ENCODE assay signal across 8 cellular contexts in genomic region chr19:50510121-50510670, GRCh38. TPM values are rescaled to one million over a fixed set of nuclear protein-coding genes. Genes with fewer than 3 reads are reported as not detected.
DNase-seq lines count a peak whose midpoint lies in the region; ATAC-seq and TF ChIP-seq lines count a peak whose summit lies in the region.

No MANE protein-coding gene starts in this region.

- peak overlapping the region; percentile 87 for H3K4me2 ChIP-seq in MM.1S (ENCODE audit: low read depth, low read length)

- H3K9me3 ChIP-seq in MM.1S (replicated peaks; ENCODE audit: insufficient read depth, low read length), result no peaks in the 10 kb centered on the region
- H3K9me3 ChIP-seq in ectodermal cell (ENCODE audit: control insufficient read depth, low read length), result no peaks in the 10 kb centered on the region

- peaks cover 0 to 2% (median 0%) of the 10 kb centered on the region in 3 donors for H3K36me3 Mint-ChIP-seq in naive thymus-derived CD8-positive, alpha-beta T cell

- no peak for ATAC-seq in naive thymus-derived CD8-positive, alpha-beta T cell
- no peak for ATAC-seq in HG02884 (IDR thresholded peaks at IDR 0.05; ENCODE audit: unreplicated experiment)
- ATAC-seq in GM21528 (IDR thresholded peaks at IDR 0.05; ENCODE audit: low FRiP score, unreplicated experiment), result no peak

- H3K9me2 ChIP-seq in MM.1S (replicated peaks; ENCODE audit: insufficient read depth, low read length), result no peaks in the 10 kb centered on the region

- H3K27ac Mint-ChIP-seq in naive thymus-derived CD8-positive, alpha-beta T cell, result peak overlapping the region; percentile 89 to 100 (median 99)

- WGBS in ectodermal cell, 2 experiments, result 64 to 66% methylated on average over 26 of the region's 26 CpGs

- peaks cover 19 to 25% (median 19%) of the 10 kb centered on the region in 4 donors for H3K4me1 Mint-ChIP-seq in naive thymus-derived CD8-positive, alpha-beta T cell

- H3K9ac ChIP-seq in MM.1S (ENCODE audit: low read length), result peak overlapping the region; percentile 63; the same call in 1 of the 2 replicates

- H3F3A ChIP-seq in MM.1S (ENCODE audit: insufficient read depth, low read length), result no peaks in the 10 kb centered on the region

- peak overlapping the region; percentile 81; the same call in 1 of the 2 replicates for H2AFZ ChIP-seq in MM.1S (ENCODE audit: low read length)

- DNase-seq in AG09309 (ENCODE audit: low read depth) (no peak), MM.1S (no peak), putamen (ENCODE audit: low spot score) (no peak), NCI-H1417 treated with DMSO at 0.1 percent for 48 hours (lab: John Stamatoyannopoulos, UW) (no peak)
- DNase-seq in naive thymus-derived CD8-positive, alpha-beta T cell, result peak in 1 of 10 donors; percentile 62

- H4K20me1 ChIP-seq in MM.1S (ENCODE audit: insufficient read depth, low read length), result no peaks in the 10 kb centered on the region

- H3K4me1 ChIP-seq in MM.1S (ENCODE audit: low read length), result 0 out of 2 replicates have a peak, but pooled peaks cover 4% of the 10 kb centered on the region
- peaks cover 17% of the 10 kb centered on the region for H3K4me1 ChIP-seq in ectodermal cell (ENCODE audit: control insufficient read depth, insufficient read depth, low read length)

- H3K36me3 ChIP-seq in MM.1S (replicated peaks; ENCODE audit: insufficient read depth, low read length) (no peaks in the 10 kb centered on the region), ectodermal cell (ENCODE audit: control insufficient read depth, insufficient read depth, low read length) (no peaks in the 10 kb centered on the region)

- H3K4me3 Mint-ChIP-seq in naive thymus-derived CD8-positive, alpha-beta T cell, result peak overlapping the region; percentile 76 to 98 (median 94)

- H3K27ac ChIP-seq in MM.1S (ENCODE audit: low read length) (no peak overlapping the region), ectodermal cell (ENCODE audit: insufficient read depth, low read depth, low read length, poor library complexity, severe bottlenecking) (peak overlapping the region; percentile 88)

- no peaks in the 10 kb centered on the region for H3K9me3 Mint-ChIP-seq in naive thymus-derived CD8-positive, alpha-beta T cell

- no peaks in the 10 kb centered on the region for H3K79me2 ChIP-seq in MM.1S (ENCODE audit: low read length)

- TF ChIP-seq CTCF in AG09309 (IDR thresholded peaks at IDR 0.05; ENCODE audit: control insufficient read depth, insufficient read depth, low read depth, low read length, missing control alignments) (no peak), MM.1S (IDR thresholded peaks at IDR 0.05; ENCODE audit: low read length) (no peak)

- H3K27me3 ChIP-seq in MM.1S (replicated peaks; ENCODE audit: insufficient read depth, low read length) (no peaks in the 10 kb centered on the region), ectodermal cell (ENCODE audit: control insufficient read depth, insufficient read depth, low read length, poor library complexity, severe bottlenecking) (no peaks in the 10 kb centered on the region)

- POLR2A ChIA-PET in naive thymus-derived CD8-positive, alpha-beta T cell (lab: Charles Lee), result interaction anchor here (0.9 to 2.5 kb wide), 4 partner anchors 127 to 362 kb away, joined by 3 to 16 read pairs (median 3); no protein-coding TSS in a partner anchor

- H3K4me3 ChIP-seq in AG09309 (ENCODE audit: control insufficient read depth, low read depth, low read length) (peak overlapping the region; percentile 70), MM.1S (ENCODE audit: low read length) (peak overlapping the region; percentile 84), ectodermal cell (ENCODE audit: insufficient read depth, low read depth, low read length) (peak overlapping the region; percentile 47)

- peaks cover 0 to 18% (median 6%) of the 10 kb centered on the region in 5 donors for H3K27me3 Mint-ChIP-seq in naive thymus-derived CD8-positive, alpha-beta T cell

RNA-seq across cellular contexts. Expression of gene JOSD2, which starts 0.8 kb away (rescaled TPM):
- 5.6 TPM for polyA plus RNA-seq in ectodermal cell (2013, experiment 1 of 4)
- 3.9 TPM for polyA plus RNA-seq in ectodermal cell (2013, experiment 2 of 4)
- polyA plus RNA-seq in ectodermal cell (2013, experiment 3 of 4), result 4.0 TPM
- 6.2 TPM for polyA plus RNA-seq in ectodermal cell (2013, experiment 4 of 4)
- 10 to 100 TPM; 22.8 to 25.6 TPM for total RNA-seq in naive thymus-derived CD8-positive, alpha-beta T cell
- 10 to 100 TPM; 19.8 to 26.2 (median 22.8) TPM for polyA plus RNA-seq in naive thymus-derived CD8-positive, alpha-beta T cell

RNA-seq across cellular contexts. Expression of gene ASPDH, which starts 3.5 kb away (rescaled TPM):
- not detected for polyA plus RNA-seq in ectodermal cell (2013, experiment 1 of 4)
- polyA plus RNA-seq in ectodermal cell (2013, experiment 2 of 4), result not detected
- not detected for polyA plus RNA-seq in ectodermal cell (2013, experiment 3 of 4)
- polyA plus RNA-seq in ectodermal cell (2013, experiment 4 of 4), result not detected
- total RNA-seq in naive thymus-derived CD8-positive, alpha-beta T cell, result not detected
- polyA plus RNA-seq in naive thymus-derived CD8-positive, alpha-beta T cell, result 1 to 10 TPM in 1 of 3 donors, not detected in 2; 1.4 TPM

RNA-seq across cellular contexts. Expression of gene GARIN5A, which starts 33.5 kb away (rescaled TPM):
- 5.1 TPM for polyA plus RNA-seq in ectodermal cell (2013, experiment 1 of 4)
- polyA plus RNA-seq in ectodermal cell (2013, experiment 2 of 4), result 6.0 TPM
- 6.5 TPM for polyA plus RNA-seq in ectodermal cell (2013, experiment 3 of 4)
- 8.2 TPM for polyA plus RNA-seq in ectodermal cell (2013, experiment 4 of 4)
- under 1 TPM in 1 of 2 experiments, not detected in 1; 0.94 TPM for total RNA-seq in naive thymus-derived CD8-positive, alpha-beta T cell
- polyA plus RNA-seq in naive thymus-derived CD8-positive, alpha-beta T cell, result 1 to 10 TPM in 1 of 3 donors, under 1 TPM in 2; 0.65 to 1.7 (median 0.96) TPM

RNA-seq across cellular contexts. Expression of gene EMC10, which starts 33.9 kb away (rescaled TPM):
- 92.1 TPM for polyA plus RNA-seq in ectodermal cell (2013, experiment 1 of 4)
- polyA plus RNA-seq in ectodermal cell (2013, experiment 2 of 4), result 76.1 TPM
- 75.9 TPM for polyA plus RNA-seq in ectodermal cell (2013, experiment 3 of 4)
- 83.0 TPM for polyA plus RNA-seq in ectodermal cell (2013, experiment 4 of 4)
- total RNA-seq in naive thymus-derived CD8-positive, alpha-beta T cell, result 10 to 100 TPM; 83.5 to 84.4 TPM
- 10 to 100 TPM in 1 of 3 donors, 1 to 10 TPM in 2; 8.3 to 11.2 (median 9.6) TPM for polyA plus RNA-seq in naive thymus-derived CD8-positive, alpha-beta T cell

RNA-seq across cellular contexts. Expression of gene LRRC4B, which starts 58.0 kb away (rescaled TPM):
- polyA plus RNA-seq in ectodermal cell (2013, experiment 1 of 4), result 52.2 TPM
- 49.0 TPM for polyA plus RNA-seq in ectodermal cell (2013, experiment 2 of 4)
- 42.3 TPM for polyA plus RNA-seq in ectodermal cell (2013, experiment 3 of 4)
- 47.4 TPM for polyA plus RNA-seq in ectodermal cell (2013, experiment 4 of 4)
- total RNA-seq in naive thymus-derived CD8-positive, alpha-beta T cell, result not detected
- not detected for polyA plus RNA-seq in naive thymus-derived CD8-positive, alpha-beta T cell
